25 cellular contexts compared by ENCODE assay signal in the genomic region with DNA sequence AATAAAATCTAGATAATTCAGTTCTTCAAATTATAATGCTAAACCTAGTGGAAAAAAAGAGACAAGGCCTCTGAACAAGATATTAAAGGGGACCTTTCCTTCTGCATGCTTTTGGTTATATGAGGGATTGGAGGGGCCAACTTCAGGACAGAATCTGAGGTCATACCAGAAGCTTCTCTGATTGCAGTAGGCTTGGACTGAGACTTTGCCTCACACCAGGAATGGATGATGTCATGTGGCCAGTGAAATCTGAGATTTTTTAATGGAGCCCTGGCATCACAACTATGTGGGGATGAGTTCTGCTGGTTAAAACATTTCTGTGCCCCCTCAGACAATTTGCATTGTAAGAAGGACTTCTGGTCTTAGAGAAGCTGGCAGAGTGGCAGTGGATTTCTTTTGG.
DNase-seq lines count a peak whose midpoint lies in the region; TF ChIP-seq lines count a peak whose summit lies in the region.
"Had no signal": no experiment of that assay in that cellular context is flagged by ENCODE, and none has a peak within 500 bp of the region (broad histone marks: within the 10 kb centered on the region; RNA-seq: fewer than 3 reads in every experiment).

No MANE protein-coding gene starts in this region.

- intact Hi-C loops in activated CD4-positive, alpha-beta T cell treated with anti-CD3 and anti-CD28 coated beads, Interleukin-2, amount 10 ng/mL, durations not matched to agents 24 days and 14 days (cut with micrococcal nuclease), result no loop called here

- TF ChIP-seq CTCF in mesothelial cell of epicardium (IDR thresholded peaks at IDR 0.05; ENCODE audit: unreplicated experiment), result no peak

- no peaks in the 10 kb centered on the region for H3K9me3 Mint-ChIP-seq in mesothelial cell of epicardium
- H3K9me3 Mint-ChIP-seq in activated CD4-positive, alpha-beta T cell treated with anti-CD3 and anti-CD28 coated beads, Interleukin-2, amount 10 ng/mL, durations not matched to agents 24 days and 14 days, result no peaks in the 10 kb centered on the region
- H3K9me3 Mint-ChIP-seq: activated naive CD8-positive, alpha-beta T cell treated with anti-CD3 and anti-CD28 coated beads for 36 hours; activated T-helper 17 cell treated with anti-CD3 and anti-CD28 coated beads, Interleukin-2, amount 50 U/mL, for 72 hours; CD8-positive, alpha-beta T cell had no signal

- no peak overlapping the region for H3K4me3 ChIP-seq in H7 (ENCODE audit: insufficient read depth, low read depth, low read length)
- H3K4me3 ChIP-seq: cardiac muscle cell, gastroesophageal sphincter, skin epidermis, thyroid gland had no signal

- H3K27ac Mint-ChIP-seq in mesothelial cell of epicardium, result peak overlapping the region; percentile 3
- H3K27ac Mint-ChIP-seq in activated CD4-positive, alpha-beta T cell treated with anti-CD3 and anti-CD28 coated beads, Interleukin-2, amount 10 ng/mL, durations not matched to agents 24 days and 14 days, result no peak overlapping the region
- H3K27ac Mint-ChIP-seq: activated CD8-positive, alpha-beta memory T cell treated with anti-CD3 and anti-CD28 coated beads, Interleukin-2, amount 10 ng/mL, durations not matched to agents 7 days and 5 days; activated naive CD8-positive, alpha-beta T cell treated with anti-CD3 and anti-CD28 coated beads for 36 hours; CD8-positive, alpha-beta T cell; progenitor cell of endocrine pancreas had no signal

- H3K36me3 ChIP-seq in H7 (replicated peaks; ENCODE audit: control insufficient read depth, insufficient read depth, low read length), result no peaks in the 10 kb centered on the region
- H3K36me3 ChIP-seq: cardiac muscle cell, thyroid gland had no signal

- H3K4me3 Mint-ChIP-seq in mesothelial cell of epicardium, result no peak overlapping the region
- no peak overlapping the region for H3K4me3 Mint-ChIP-seq in activated CD4-positive, alpha-beta T cell treated with anti-CD3 and anti-CD28 coated beads, Interleukin-2, amount 10 ng/mL, durations not matched to agents 24 days and 14 days
- H3K4me3 Mint-ChIP-seq: activated CD8-positive, alpha-beta memory T cell treated with anti-CD3 and anti-CD28 coated beads, Interleukin-2, amount 10 ng/mL, durations not matched to agents 7 days and 5 days; activated naive CD8-positive, alpha-beta T cell treated with anti-CD3 and anti-CD28 coated beads for 36 hours; activated T-helper 17 cell treated with anti-CD3 and anti-CD28 coated beads, Interleukin-2, amount 50 U/mL, for 72 hours; CD8-positive, alpha-beta T cell had no signal

- H3K4me1 Mint-ChIP-seq in mesothelial cell of epicardium, result peaks cover 6% of the 10 kb centered on the region
- H3K4me1 Mint-ChIP-seq in activated CD4-positive, alpha-beta T cell treated with anti-CD3 and anti-CD28 coated beads, Interleukin-2, amount 10 ng/mL, durations not matched to agents 24 days and 14 days, result no peaks in the 10 kb centered on the region
- H3K4me1 Mint-ChIP-seq: activated CD8-positive, alpha-beta memory T cell treated with anti-CD3 and anti-CD28 coated beads, Interleukin-2, amount 10 ng/mL, durations not matched to agents 7 days and 5 days; activated naive CD8-positive, alpha-beta T cell treated with anti-CD3 and anti-CD28 coated beads for 36 hours; activated T-helper 17 cell treated with anti-CD3 and anti-CD28 coated beads, Interleukin-2, amount 50 U/mL, for 72 hours had no signal

- DNase-seq in GM03348 (ENCODE audit: low spot score) (peak; percentile 26), M059J (ENCODE audit: low read depth) (peak; percentile 29), dedifferentiated amniotic fluid mesenchymal stem cell (ENCODE audit: extremely low spot score) (peak; percentile 30), mesothelial cell of epicardium (ENCODE audit: low spot score in 2 of 2, unreplicated experiment in 2 of 2) (no peak), MV-4-11 (lab: John Stamatoyannopoulos, UW) (no peak), H7 (no peak), NCI-H1694 treated with DMSO at 0.1 percent for 48 hours (lab: John Stamatoyannopoulos, UW) (no peak)
- no peak for DNase-seq in activated CD4-positive, alpha-beta T cell treated with anti-CD3 and anti-CD28 coated beads, Interleukin-2, amount 10 ng/mL, durations not matched to agents 24 days and 14 days
- DNase-seq: activated CD4-positive, alpha-beta T cell treated with anti-CD3 and anti-CD28 coated beads for 4 hours; activated CD8-positive, alpha-beta memory T cell treated with anti-CD3 and anti-CD28 coated beads, Interleukin-2, amount 10 ng/mL, durations not matched to agents 7 days and 5 days; activated naive CD8-positive, alpha-beta T cell treated with anti-CD3 and anti-CD28 coated beads for 36 hours; CD8-positive, alpha-beta T cell; dermis blood vessel endothelial cell; DMS79; Kasumi-1; NCI-H2171; Right ventricle myocardium superior; stimulated activated naive CD4-positive, alpha-beta T cell treated with Interleukin-2 at 50 U/mL for 16 hours; T-helper 1 cell; thyroid gland had no signal

- no peaks in the 10 kb centered on the region for H3K27me3 ChIP-seq in H7 (ENCODE audit: control insufficient read depth, insufficient read depth, low read length)
- H3K27me3 ChIP-seq: cardiac muscle cell, gastroesophageal sphincter, thyroid gland had no signal

- peaks cover 2% of the 10 kb centered on the region for H3K36me3 Mint-ChIP-seq in mesothelial cell of epicardium
- no peaks in the 10 kb centered on the region for H3K36me3 Mint-ChIP-seq in activated CD4-positive, alpha-beta T cell treated with anti-CD3 and anti-CD28 coated beads, Interleukin-2, amount 10 ng/mL, durations not matched to agents 24 days and 14 days (ENCODE audit: low read depth)
- H3K36me3 Mint-ChIP-seq: activated CD8-positive, alpha-beta memory T cell treated with anti-CD3 and anti-CD28 coated beads, Interleukin-2, amount 10 ng/mL, durations not matched to agents 7 days and 5 days had no signal

- no peaks in the 10 kb centered on the region for H3K27me3 Mint-ChIP-seq in mesothelial cell of epicardium (ENCODE audit: low read depth)
- peaks cover 11% of the 10 kb centered on the region for H3K27me3 Mint-ChIP-seq in activated CD4-positive, alpha-beta T cell treated with anti-CD3 and anti-CD28 coated beads, Interleukin-2, amount 10 ng/mL, durations not matched to agents 24 days and 14 days
- H3K27me3 Mint-ChIP-seq: activated CD8-positive, alpha-beta memory T cell treated with anti-CD3 and anti-CD28 coated beads, Interleukin-2, amount 10 ng/mL, durations not matched to agents 7 days and 5 days; activated naive CD8-positive, alpha-beta T cell treated with anti-CD3 and anti-CD28 coated beads for 36 hours; activated T-helper 17 cell treated with anti-CD3 and anti-CD28 coated beads, Interleukin-2, amount 50 U/mL, for 72 hours; progenitor cell of endocrine pancreas had no signal

Comparison
In these comparisons a context has a peak if more than half of its experiments do, and no peak if none do; other contexts are left out.
1. DNase-seq: peak in GM03348 (single experiment), M059J (single experiment) and dedifferentiated amniotic fluid mesenchymal stem cell (single experiment); none in mesothelial cell of epicardium (0 of 2), MV-4-11 (single experiment), H7 (single experiment), NCI-H1694 treated with DMSO at 0.1 percent for 48 hours (single experiment) and activated CD4-positive, alpha-beta T cell treated with anti-CD3 and anti-CD28 coated beads, Interleukin-2, amount 10 ng/mL, durations not matched to agents 24 days and 14 days (single experiment).